15 cellular contexts compared by ENCODE assay signal in genomic region chr20:41631826-41632225, GRCh38. TPM values are rescaled to one million over a fixed set of nuclear protein-coding genes. Genes with fewer than 3 reads are reported as not detected.
A peak's percentile ranks its signal among the peaks of the same experiment; 100 is the strongest.
DNase-seq lines count a peak whose midpoint lies in the region; ATAC-seq, FAIRE-seq and TF ChIP-seq lines count a peak whose summit lies in the region.
"Had no signal": no experiment of that assay in that cellular context is flagged by ENCODE, and none has a peak within 500 bp of the region (broad histone marks: within the 10 kb centered on the region; RNA-seq: fewer than 3 reads in every experiment).

No MANE protein-coding gene starts in this region.

- no peaks in the 10 kb centered on the region for H3K79me2 ChIP-seq in mesendoderm (ENCODE audit: control insufficient read depth, insufficient read depth, low read length)

- 9 to 28% (median 13%) methylated on average over 4 of the region's 4 CpGs for WGBS in psoas muscle, 3 donors
- WGBS in mesendoderm (ENCODE audit: extremely low coverage, insufficient coverage, low lambda C conversion rate): no CpG with 5 or more reads among the region's 4 CpGs

- H3K4me2 ChIP-seq in mesendoderm (ENCODE audit: low read length): no peak overlapping the region

- H2AK5ac ChIP-seq in mesendoderm (ENCODE audit: low read length): no peak overlapping the region

- no peak overlapping the region for H3K9ac ChIP-seq in mesendoderm (ENCODE audit: low read length)

- ATAC-seq in psoas muscle (peak; percentile 87 to 95 (median 89)), GM18520 (IDR thresholded peaks at IDR 0.05; ENCODE audit: unreplicated experiment) (no peak), HG03045 (IDR thresholded peaks at IDR 0.05; ENCODE audit: unreplicated experiment) (no peak)
- ATAC-seq: activated CD8-positive, alpha-beta memory T cell treated with anti-CD3 and anti-CD28 coated beads, Interleukin-2, amount 10 ng/mL, durations not matched to agents 7 days and 5 days had no signal

- H3K4me1 ChIP-seq in psoas muscle (no peaks in the 10 kb centered on the region), Peyer's patch (no peaks in the 10 kb centered on the region), mesendoderm (ENCODE audit: control insufficient read depth, low read depth, low read length) (no peaks in the 10 kb centered on the region)
- H3K4me1 ChIP-seq: sigmoid colon had no signal

- H3K9me3 ChIP-seq in psoas muscle (no peaks in the 10 kb centered on the region), Peyer's patch (no peaks in the 10 kb centered on the region)
- H3K9me3 ChIP-seq: sigmoid colon had no signal

- DNase-seq in EL (peak; percentile 73), RCC 7860 (ENCODE audit: low spot score) (peak; percentile 52), fibroblast of the aortic adventitia (ENCODE audit: low read depth) (peak; percentile 94), psoas muscle (peak; percentile 52 to 73), Peyer's patch (no peak), mesendoderm (no peak)
- DNase-seq: activated CD8-positive, alpha-beta memory T cell treated with anti-CD3 and anti-CD28 coated beads, Interleukin-2, amount 10 ng/mL, durations not matched to agents 7 days and 5 days; activated naive CD8-positive, alpha-beta T cell treated with anti-CD3 and anti-CD28 coated beads for 36 hours; CD4-positive, alpha-beta T cell; NCI-H2171 treated with DMSO at 0.1 percent for 48 hours; sigmoid colon had no signal

- TF ChIP-seq CTCF in fibroblast of the aortic adventitia (IDR thresholded peaks at IDR 0.05; ENCODE audit: insufficient read depth, low read length) (no peak), psoas muscle (IDR thresholded peaks at IDR 0.05) (no peak), Peyer's patch (IDR thresholded peaks at IDR 0.05) (no peak)

- intact Hi-C loops in psoas muscle (cut with DNase I): no loop called here

- H3K36me3 ChIP-seq in psoas muscle (ENCODE audit: insufficient read depth in 1 of 2, low read depth in 1 of 2): no peaks in the 10 kb centered on the region
- H3K36me3 ChIP-seq in Peyer's patch: no peaks in the 10 kb centered on the region
- H3K36me3 ChIP-seq in mesendoderm (ENCODE audit: control insufficient read depth, insufficient read depth, low read length): no peaks in the 10 kb centered on the region
- H3K36me3 ChIP-seq: sigmoid colon had no signal

- H3K27ac ChIP-seq in psoas muscle (no peak overlapping the region), Peyer's patch (no peak overlapping the region), mesendoderm (ENCODE audit: low read depth, low read length) (no peak overlapping the region)
- H3K27ac ChIP-seq: sigmoid colon, VCaP had no signal

- no peak overlapping the region for H3K18ac ChIP-seq in mesendoderm (ENCODE audit: low read length)

- H3K4me3 ChIP-seq in fibroblast of the aortic adventitia (ENCODE audit: low read depth, low read length): no peak overlapping the region
- H3K4me3 ChIP-seq in psoas muscle: no peak overlapping the region
- no peak overlapping the region for H3K4me3 ChIP-seq in Peyer's patch
- no peak overlapping the region for H3K4me3 ChIP-seq in mesendoderm (ENCODE audit: low read length)
- H3K4me3 ChIP-seq: sigmoid colon had no signal

- no peaks in the 10 kb centered on the region for H3K79me1 ChIP-seq in mesendoderm (ENCODE audit: low read length)

- no peak overlapping the region for H3K56ac ChIP-seq in mesendoderm (ENCODE audit: low read length)

- no peak overlapping the region for H4K5ac ChIP-seq in mesendoderm (ENCODE audit: low read length)

- TF ChIP-seq POLR2A in Peyer's patch (IDR thresholded peaks at IDR 0.05): no peak

- H4K8ac ChIP-seq in mesendoderm (ENCODE audit: low read depth, low read length): no peak overlapping the region

- peak; percentile 59 for FAIRE-seq in RCC 7860 (lab: Jason Lieb, UNC)
- FAIRE-seq: islet of Langerhans had no signal

- H3K27me3 ChIP-seq in psoas muscle (ENCODE audit: insufficient read depth in 3 of 3, low read length in 2 of 3) (peaks cover 0 to 8% (median 0%) of the 10 kb centered on the region in 3 donors), Peyer's patch (no peaks in the 10 kb centered on the region), mesendoderm (ENCODE audit: insufficient read depth, low read length, poor library complexity) (no peaks in the 10 kb centered on the region)

- H2BK120ac ChIP-seq in mesendoderm (ENCODE audit: low read depth, low read length): no peak overlapping the region

- no peak overlapping the region for H2BK15ac ChIP-seq in mesendoderm (replicated peaks; ENCODE audit: low read depth)

- no peak overlapping the region for H3K23ac ChIP-seq in mesendoderm (ENCODE audit: low read length)

- H3K4ac ChIP-seq in mesendoderm (ENCODE audit: low read depth, low read length): no peak overlapping the region

- H2BK5ac ChIP-seq in mesendoderm (ENCODE audit: low read length): no peak overlapping the region

RNA-seq across cellular contexts. Expression of gene CHD6, which starts 13.6 kb away (rescaled TPM):
- 29.7 and 268 TPM in 2 replicates for total RNA-seq in fibroblast of the aortic adventitia (ENCODE audit: low replicate concordance)
- 10 to 100 TPM; 17.2 to 30.4 (median 19.5) TPM for total RNA-seq in psoas muscle
- 10 to 100 TPM in 1 of 3 donors, 1 to 10 TPM in 2; 1.7 to 12.3 (median 2.4) TPM for polyA plus RNA-seq in psoas muscle
- 100 to 1,000 TPM in 1 of 4 donors, 10 to 100 TPM in 3; 21.5 to 130 (median 33.6) TPM for total RNA-seq in Peyer's patch
- 23.9 TPM for polyA plus RNA-seq in mesendoderm (2013, experiment 1 of 2)
- polyA plus RNA-seq in mesendoderm (2013, experiment 2 of 2): 23.3 TPM

Comparison
In these comparisons a context has a peak if more than half of its experiments do, and no peak if none do; other contexts are left out.
1. DNase-seq: peak in EL (single experiment), RCC 7860 (single experiment), fibroblast of the aortic adventitia (single experiment) and psoas muscle (2 of 2); none in Peyer's patch (0 of 3) and mesendoderm (single experiment).
2. ATAC-seq: peak in psoas muscle (4 of 4); none in GM18520 (single experiment) and HG03045 (single experiment).